In genomic region chr2:11829324-11829946, GRCh38 we compare ENCODE assay signal across 8 cellular contexts.
DNase-seq lines count a peak whose midpoint lies in the region; ATAC-seq, FAIRE-seq and TF ChIP-seq lines count a peak whose summit lies in the region.

No MANE protein-coding gene starts in this region.

- no peak for TF ChIP-seq CTCF in coronary artery (IDR thresholded peaks at IDR 0.05)

- H3K4me3 ChIP-seq in coronary artery = peak overlapping the region; percentile 63

- peak; percentile 41 for DNase-seq in 8988T
- peak; percentile 17 for DNase-seq in GM18507 (ENCODE audit: extremely low spot score, insufficient read length, low read depth)
- DNase-seq in NCI-H2171 (lab: John Stamatoyannopoulos, UW) = peak; percentile 73
- DNase-seq in activated CD4-positive, alpha-beta T cell treated with anti-CD3 and anti-CD28 coated beads for 1 hour = peak; percentile 45
- no peak for DNase-seq in coronary artery (ENCODE audit: low spot score)
- peak; percentile 64 for DNase-seq in left lobe of liver (ENCODE audit: low spot score)
- peak; percentile 41 to 53 for DNase-seq in stimulated activated CD4-positive, alpha-beta T cell treated with anti-CD3 and anti-CD28 coated beads, Interleukin-1b, Interleukin-23, amount 100 ng/mL, for 4 hours (ENCODE audit: low read depth in 2 of 2)

- peak overlapping the region; percentile 62 to 83 for H3K27ac ChIP-seq in coronary artery

- ATAC-seq in HG03064 (IDR thresholded peaks at IDR 0.05; ENCODE audit: low read depth, unreplicated experiment) (peak; percentile 37), left lobe of liver (peak; percentile 78)

- no peak for FAIRE-seq in GM18507 (lab: Jason Lieb, UNC)
